In the genomic region with DNA sequence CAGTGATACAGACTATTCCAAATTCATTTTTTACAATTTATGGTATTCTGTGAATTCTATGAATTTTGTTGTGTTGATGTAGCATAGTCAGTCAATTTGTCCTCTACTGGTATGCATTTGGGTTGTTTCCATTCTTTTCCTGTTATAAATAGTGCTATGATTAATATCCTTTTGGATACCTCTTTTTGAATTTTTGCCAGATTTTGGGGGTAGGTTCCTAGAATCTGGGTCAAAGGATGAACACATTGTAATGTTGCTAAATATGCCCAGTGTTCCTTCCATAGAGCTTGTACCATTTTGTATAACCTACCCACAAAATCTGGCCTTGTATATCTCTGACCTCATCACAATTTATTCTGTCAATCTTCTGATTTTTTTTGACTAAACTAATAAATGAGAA, we compare ENCODE assay signal across 21 cellular contexts. TPM values are rescaled to one million over a fixed set of nuclear protein-coding genes. Genes with fewer than 3 reads are reported as not detected.
DNase-seq lines count a peak whose midpoint lies in the region; ATAC-seq and TF ChIP-seq lines count a peak whose summit lies in the region.
"Had no signal": no experiment of that assay in that cellular context is flagged by ENCODE, and none has a peak within 500 bp of the region (broad histone marks: within the 10 kb centered on the region; RNA-seq: fewer than 3 reads in every experiment).

No MANE protein-coding gene starts in this region.

- H3K9me3 ChIP-seq in CD4-positive, alpha-beta T cell (ENCODE audit: control insufficient read depth, low read length), result no peaks in the 10 kb centered on the region
- H3K9me3 ChIP-seq: A549, SJCRH30 had no signal

- H3K27ac ChIP-seq in CD4-positive, alpha-beta T cell (ENCODE audit: low read depth, low read length), result no peak overlapping the region
- H3K27ac ChIP-seq: A549, HL-60, SJCRH30 had no signal

- H3K27me3 ChIP-seq in CD4-positive, alpha-beta T cell (ENCODE audit: control insufficient read depth, insufficient read depth, low read length), result no peaks in the 10 kb centered on the region
- H3K27me3 ChIP-seq: SJCRH30 had no signal

- H3K9me3 Mint-ChIP-seq in CD4-positive, alpha-beta T cell, result peaks cover 3% of the 10 kb centered on the region
- H3K9me3 Mint-ChIP-seq in memory B cell, result no peaks in the 10 kb centered on the region
- peaks cover 4% of the 10 kb centered on the region for H3K9me3 Mint-ChIP-seq in stimulated activated effector memory CD8-positive, alpha-beta T cell treated with anti-CD3 and anti-CD28 coated beads, Interleukin-12 subunit alpha, Interleukin-12 subunit beta, amount 100 ng/mL, for 72 hours
- H3K9me3 Mint-ChIP-seq: H9 had no signal

- intact Hi-C loops in CD4-positive, alpha-beta T cell (cut with DNase I, micrococcal nuclease), result loop anchor here in 1 of 2 experiments (5.0 kb wide), 1 partner anchor 98 kb away; no protein-coding TSS in a partner anchor
- intact Hi-C loops in head of caudate nucleus (cut with DNase I), result no loop called here

- no peak overlapping the region for H3K4me3 Mint-ChIP-seq in CD4-positive, alpha-beta T cell
- no peak overlapping the region for H3K4me3 Mint-ChIP-seq in memory B cell
- H3K4me3 Mint-ChIP-seq in stimulated activated effector memory CD8-positive, alpha-beta T cell treated with anti-CD3 and anti-CD28 coated beads, Interleukin-12 subunit alpha, Interleukin-12 subunit beta, amount 100 ng/mL, for 72 hours, result no peak overlapping the region
- H3K4me3 Mint-ChIP-seq: H9 had no signal

- H3K4me3 ChIP-seq in choroid plexus epithelial cell (ENCODE audit: low read depth, low read length), result no peak overlapping the region
- H3K4me3 ChIP-seq: A549, SJCRH30 had no signal

- H3K27me3 Mint-ChIP-seq in CD4-positive, alpha-beta T cell, result no peaks in the 10 kb centered on the region
- H3K27me3 Mint-ChIP-seq in memory B cell, result no peaks in the 10 kb centered on the region
- H3K27me3 Mint-ChIP-seq: CD4-positive, CD25-positive, alpha-beta regulatory T cell had no signal

- POLR2A ChIA-PET in CD4-positive, alpha-beta T cell (lab: Charles Lee), result no interaction called here

- no peak for TF ChIP-seq CTCF in CD4-positive, alpha-beta T cell (IDR thresholded peaks at IDR 0.05)
- TF ChIP-seq CTCF in choroid plexus epithelial cell (conservative IDR thresholded peaks at IDR 0.05; ENCODE audit: low read depth, low read length), result no peak

- no peak for ATAC-seq in CD4-positive, alpha-beta T cell (ENCODE audit: poor library complexity)
- no peak for ATAC-seq in memory B cell (ENCODE audit: low read depth)
- no peak for ATAC-seq in stimulated activated effector memory CD8-positive, alpha-beta T cell treated with anti-CD3 and anti-CD28 coated beads, Interleukin-12 subunit alpha, Interleukin-12 subunit beta, amount 100 ng/mL, for 72 hours
- ATAC-seq in HG03469 (IDR thresholded peaks at IDR 0.05; ENCODE audit: unreplicated experiment), result no peak
- ATAC-seq: A549 had no signal

- no peak for DNase-seq in CD4-positive, alpha-beta T cell
- DNase-seq in HCEC 1CT (peak; percentile 68), choroid plexus epithelial cell (ENCODE audit: low read depth) (peak; percentile 41), memory B cell (ENCODE audit: low spot score in 2 of 2) (no peak), head of caudate nucleus (no peak), NCI-H1417 (lab: John Stamatoyannopoulos, UW) (no peak)
- DNase-seq in stimulated activated effector memory CD8-positive, alpha-beta T cell treated with anti-CD3 and anti-CD28 coated beads, Interleukin-12 subunit alpha, Interleukin-12 subunit beta, amount 100 ng/mL, for 72 hours (ENCODE audit: low spot score in 2 of 2), result no peak
- DNase-seq: DMS79 treated with DMSO at 0.1 percent for 48 hours, H9, KBM-7, NCI-H1092, NCI-H1694, NCI-H2107, NCI-H226, NCI-H526, RPMI8226, SJCRH30 had no signal

- CTCF ChIA-PET in CD4-positive, alpha-beta T cell (lab: Charles Lee), result no interaction called here

- H3K36me3 Mint-ChIP-seq in CD4-positive, alpha-beta T cell (ENCODE audit: low read depth), result peaks cover 29% of the 10 kb centered on the region
- peaks cover 16% of the 10 kb centered on the region for H3K36me3 Mint-ChIP-seq in memory B cell
- peaks cover 29% of the 10 kb centered on the region for H3K36me3 Mint-ChIP-seq in stimulated activated effector memory CD8-positive, alpha-beta T cell treated with anti-CD3 and anti-CD28 coated beads, Interleukin-12 subunit alpha, Interleukin-12 subunit beta, amount 100 ng/mL, for 72 hours

- H3K27ac Mint-ChIP-seq in CD4-positive, alpha-beta T cell, result peak overlapping the region; percentile 63
- H3K27ac Mint-ChIP-seq in memory B cell, result peak overlapping the region; percentile 38
- H3K27ac Mint-ChIP-seq in stimulated activated effector memory CD8-positive, alpha-beta T cell treated with anti-CD3 and anti-CD28 coated beads, Interleukin-12 subunit alpha, Interleukin-12 subunit beta, amount 100 ng/mL, for 72 hours, result no peak overlapping the region
- H3K27ac Mint-ChIP-seq: H9 had no signal

- H3K4me1 Mint-ChIP-seq in CD4-positive, alpha-beta T cell (ENCODE audit: low read depth), result peaks cover 35% of the 10 kb centered on the region
- H3K4me1 Mint-ChIP-seq in memory B cell, result peaks cover 7% of the 10 kb centered on the region
- H3K4me1 Mint-ChIP-seq in stimulated activated effector memory CD8-positive, alpha-beta T cell treated with anti-CD3 and anti-CD28 coated beads, Interleukin-12 subunit alpha, Interleukin-12 subunit beta, amount 100 ng/mL, for 72 hours, result peaks cover 18% of the 10 kb centered on the region
- H3K4me1 Mint-ChIP-seq: H9 had no signal

RNA-seq across cellular contexts. Expression of gene C3orf38, which starts 44.4 kb away (rescaled TPM):
- 10 to 100 TPM; 45.9 to 52.9 TPM for total RNA-seq in CD4-positive, alpha-beta T cell

RNA-seq across cellular contexts. Expression of gene ZNF654, which starts 46.3 kb away (rescaled TPM):
- 1 to 10 TPM; 6.5 to 7.6 TPM for total RNA-seq in CD4-positive, alpha-beta T cell

RNA-seq across cellular contexts. Expression of gene CGGBP1, which starts 46.5 kb away (rescaled TPM):
- total RNA-seq in CD4-positive, alpha-beta T cell, result 10 to 100 TPM; 88.7 to 89.7 TPM

Comparison
In these comparisons a context has a peak if more than half of its experiments do, and no peak if none do; other contexts are left out.
1. DNase-seq: peak in HCEC 1CT (single experiment) and choroid plexus epithelial cell (single experiment); none in CD4-positive, alpha-beta T cell (0 of 10), memory B cell (0 of 2), head of caudate nucleus (0 of 42), NCI-H1417 (0 of 3) and stimulated activated effector memory CD8-positive, alpha-beta T cell treated with anti-CD3 and anti-CD28 coated beads, Interleukin-12 subunit alpha, Interleukin-12 subunit beta, amount 100 ng/mL, for 72 hours (0 of 2).